In the genomic region with DNA sequence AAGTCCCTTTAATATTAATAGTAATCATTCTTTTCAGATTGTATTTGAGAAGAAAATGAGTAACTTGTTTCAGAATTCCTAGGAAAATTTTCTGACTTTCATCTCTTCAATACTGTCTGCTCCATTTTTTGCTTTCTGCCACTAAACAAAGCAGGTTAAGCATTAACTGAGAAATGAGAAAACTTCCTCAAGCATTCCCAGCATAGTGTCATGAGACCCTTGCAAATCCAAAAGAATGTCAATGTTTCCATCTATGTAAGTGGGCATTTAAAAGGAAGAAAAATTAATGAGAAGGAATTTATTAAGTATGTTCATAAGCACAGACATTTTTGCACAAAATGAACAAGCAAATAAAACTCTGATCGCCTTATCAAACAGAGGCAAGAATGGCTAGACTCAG, we compare ENCODE assay signal across 15 cellular contexts.
DNase-seq lines count a peak whose midpoint lies in the region; ATAC-seq and TF ChIP-seq lines count a peak whose summit lies in the region.
"Had no signal": no experiment of that assay in that cellular context is flagged by ENCODE, and none has a peak within 500 bp of the region (broad histone marks: within the 10 kb centered on the region; RNA-seq: fewer than 3 reads in every experiment).

No MANE protein-coding gene starts in this region.

- H3F3A ChIP-seq in GM23248 (ENCODE audit: insufficient read depth), result peaks cover 5% of the 10 kb centered on the region

- 86% methylated on average over 1 of the region's 1 CpG for WGBS in GM23248 (ENCODE audit: low coverage in 1 of 2, low lambda C conversion rate in 2 of 2, missing lambda C conversion rate in 2 of 2), 2 experiments

- H3K9me3 ChIP-seq in GM23248 (ENCODE audit: low read depth) (no peaks in the 10 kb centered on the region), skeletal muscle satellite cell (replicated peaks; ENCODE audit: low read length) (no peaks in the 10 kb centered on the region), A673 (ENCODE audit: low read depth, low read length, poor library complexity, severe bottlenecking) (no peaks in the 10 kb centered on the region)
- H3K9me3 ChIP-seq: BLaER1 had no signal

- no peaks in the 10 kb centered on the region for H3K79me2 ChIP-seq in GM23248 (ENCODE audit: insufficient read depth)

- TF ChIP-seq CTCF in nephron (IDR thresholded peaks at IDR 0.05; ENCODE audit: unreplicated experiment in 3 of 3), result no peak
- no peak for TF ChIP-seq CTCF in A673 (conservative IDR thresholded peaks at IDR 0.05; ENCODE audit: low read depth, low read length)

- 0 out of 2 replicates have a peak, but pooled peaks cover 1% of the 10 kb centered on the region for H3K9me2 ChIP-seq in GM23248 (ENCODE audit: insufficient read depth)

- H3K4me2 ChIP-seq in GM23248 (ENCODE audit: unreplicated experiment) (no peak overlapping the region), skeletal muscle satellite cell (ENCODE audit: low read length) (peak overlapping the region; percentile 32)
- H3K4me2 ChIP-seq: BLaER1 had no signal

- H3K36me3 ChIP-seq in GM23248 (ENCODE audit: low read depth) (no peaks in the 10 kb centered on the region), skeletal muscle satellite cell (ENCODE audit: insufficient read depth, low read length) (no peaks in the 10 kb centered on the region), A673 (ENCODE audit: insufficient read depth, low read length, poor library complexity, severe bottlenecking) (no peaks in the 10 kb centered on the region)
- H3K36me3 ChIP-seq: BLaER1 had no signal

- no peak overlapping the region for H3K4me3 Mint-ChIP-seq in nephron
- H3K4me3 Mint-ChIP-seq: CD14-positive monocyte; CD4-positive, alpha-beta memory T cell; H9 had no signal

- H3K9me3 Mint-ChIP-seq in nephron, result no peaks in the 10 kb centered on the region
- H3K9me3 Mint-ChIP-seq: H9 had no signal

- H3K27me3 Mint-ChIP-seq in nephron (ENCODE audit: low read depth), result peaks cover 11% of the 10 kb centered on the region
- H3K27me3 Mint-ChIP-seq: CD4-positive, alpha-beta memory T cell had no signal

- in situ Hi-C loops in GM23248 (cut with MboI), result no loop called here

- peak overlapping the region; percentile 90 to 97 (median 95) for H3K27ac Mint-ChIP-seq in nephron
- H3K27ac Mint-ChIP-seq: CD14-positive monocyte; CD4-positive, alpha-beta memory T cell; H9 had no signal

- H3K27ac ChIP-seq in GM23248 (no peak overlapping the region), A673 (ENCODE audit: low read depth, low read length, poor library complexity, severe bottlenecking) (no peak overlapping the region)
- H3K27ac ChIP-seq: BLaER1, HL-60 had no signal

- POLR2A ChIA-PET in A673 (lab: Charles Lee; ENCODE audit: low non-redundant PET), result no interaction called here

- peaks cover 5% of the 10 kb centered on the region for H3K4me1 Mint-ChIP-seq in nephron
- H3K4me1 Mint-ChIP-seq: CD14-positive monocyte; CD4-positive, alpha-beta memory T cell; H9 had no signal

- peak overlapping the region; percentile 35; the same call in 1 of the 2 replicates for H2AFZ ChIP-seq in GM23248

- BruUV-seq in A673 (replicated peaks; lab: Mats Ljungman, UMichigan), result no TSS peak

- intact Hi-C loops in A673 (cut with micrococcal nuclease; ENCODE audit: unreplicated experiment), result no loop called here

- no peaks in the 10 kb centered on the region for H4K20me1 ChIP-seq in GM23248 (ENCODE audit: insufficient read depth)
- H4K20me1 ChIP-seq: BLaER1 had no signal

- no peaks in the 10 kb centered on the region for H3K36me3 Mint-ChIP-seq in nephron (ENCODE audit: low read depth)
- H3K36me3 Mint-ChIP-seq: CD14-positive monocyte; CD4-positive, alpha-beta memory T cell had no signal

- DNase-seq in GM23248, result no peak
- DNase-seq in kidney tubule cell (ENCODE audit: low spot score), result peak; percentile 51
- no peak for DNase-seq in activated CD4-positive, alpha-beta T cell treated with anti-CD3 and anti-CD28 coated beads, Interleukin-2, amount 50 U/mL, for 4 hours
- DNase-seq in A673 (ENCODE audit: low spot score), result no peak
- DNase-seq: CD4-positive, alpha-beta memory T cell; DMS153; DMS79; GDM1; H9 had no signal

- no peak overlapping the region for H3K9ac ChIP-seq in GM23248
- H3K9ac ChIP-seq in skeletal muscle satellite cell (ENCODE audit: low read depth, low read length), result no peak overlapping the region
- H3K9ac ChIP-seq: BLaER1 had no signal

- H3K27me3 ChIP-seq in GM23248 (replicated peaks; ENCODE audit: insufficient read depth) (no peaks in the 10 kb centered on the region), skeletal muscle satellite cell (ENCODE audit: control insufficient read depth, insufficient read depth, low read length) (no peaks in the 10 kb centered on the region), A673 (replicated peaks; ENCODE audit: insufficient read depth, low read depth, low read length, poor library complexity) (no peaks in the 10 kb centered on the region)
- H3K27me3 ChIP-seq: BLaER1 had no signal

- CTCF ChIA-PET in A673 (lab: Charles Lee), result no interaction called here

- no peak overlapping the region for H3K4me3 ChIP-seq in GM23248
- no peak overlapping the region for H3K4me3 ChIP-seq in skeletal muscle satellite cell (ENCODE audit: low read length)
- H3K4me3 ChIP-seq in A673 (ENCODE audit: low read depth, low read length, poor library complexity, severe bottlenecking), result no peak overlapping the region
- H3K4me3 ChIP-seq: BLaER1 had no signal

- H3K4me1 ChIP-seq in GM23248 (ENCODE audit: insufficient read depth) (peaks cover 32% of the 10 kb centered on the region), skeletal muscle satellite cell (ENCODE audit: control insufficient read depth, insufficient read depth, low read length) (peaks cover 31% of the 10 kb centered on the region), A673 (ENCODE audit: insufficient read depth, low read length, poor library complexity, severe bottlenecking) (no peaks in the 10 kb centered on the region)
- H3K4me1 ChIP-seq: BLaER1 had no signal

- ATAC-seq in GM18502 (IDR thresholded peaks at IDR 0.05; ENCODE audit: poor library complexity, unreplicated experiment), result no peak
